Comparison of ENCODE assay signal across 13 cellular contexts in genomic region chr2:6069354-6069753, GRCh38.
A peak's percentile ranks its signal among the peaks of the same experiment; 100 is the strongest.
DNase-seq lines count a peak whose midpoint lies in the region; ATAC-seq and TF ChIP-seq lines count a peak whose summit lies in the region.
"Had no signal": no experiment of that assay in that cellular context is flagged by ENCODE, and none has a peak within 500 bp of the region (broad histone marks: within the 10 kb centered on the region; RNA-seq: fewer than 3 reads in every experiment).

No MANE protein-coding gene starts in this region.

- H3K9me3 ChIP-seq in iPS-20b (ENCODE audit: insufficient read depth, low read depth, low read length) (no peaks in the 10 kb centered on the region), Peyer's patch (no peaks in the 10 kb centered on the region)

- no peak overlapping the region for H3K27ac ChIP-seq in iPS-20b (ENCODE audit: low read length)
- no peak overlapping the region for H3K27ac ChIP-seq in Peyer's patch

- H3K36me3 ChIP-seq in iPS-20b (ENCODE audit: insufficient read depth, low read depth, low read length) (no peaks in the 10 kb centered on the region), Peyer's patch (no peaks in the 10 kb centered on the region)

- peaks cover 43% of the 10 kb centered on the region; the same call in 1 of the 2 replicates for H3K4me1 ChIP-seq in iPS-20b (ENCODE audit: insufficient read depth, low read length)
- peaks cover 0 to 7% (median 0%) of the 10 kb centered on the region in 4 donors for H3K4me1 ChIP-seq in Peyer's patch

- no peak for ATAC-seq in left colon
- ATAC-seq: activated CD4-positive, CD25-positive, alpha-beta regulatory T cell treated with anti-CD3 and anti-CD28 coated beads, Interleukin-2, amount 50 U/mL, for 24 hours; stimulated activated memory B cell treated with anti-CD40 and anti-IgM and Interleukin-4, amounts not matched to agents 10 μg/mL and 1 μg/mL and 100 μg/mL, for 72 hours had no signal

- DNase-seq in DMS53 treated with DMSO at 0.1 percent for 48 hours (lab: John Stamatoyannopoulos, UW; ENCODE audit: unreplicated experiment) (peak; percentile 36), NCI-H1694 (lab: John Stamatoyannopoulos, UW) (peak; percentile 85), NCI-H748 treated with DMSO at 0.1 percent for 48 hours (lab: John Stamatoyannopoulos, UW) (peak; percentile 55), left colon (no peak), SKM-1 (lab: John Stamatoyannopoulos, UW; ENCODE audit: unreplicated experiment) (no peak), Peyer's patch (no peak), Kasumi-1 (lab: John Stamatoyannopoulos, UW) (no peak)
- DNase-seq: amniotic stem cell; KG1; stimulated activated CD4-positive, alpha-beta T cell treated with anti-CD3 and anti-CD28 coated beads, Interleukin-4, amount 100 ng/mL, for 24 hours had no signal

- H3K9ac ChIP-seq in iPS-20b (ENCODE audit: low read depth, low read length): no peak overlapping the region

- H3K4me3 ChIP-seq in iPS-20b (ENCODE audit: low read length): peak overlapping the region; percentile 29; the same call in 1 of the 2 replicates
- H3K4me3 ChIP-seq in Peyer's patch: no peak overlapping the region

- intact Hi-C loops in left colon (cut with DNase I, micrococcal nuclease): no loop called here

- no peaks in the 10 kb centered on the region for H3K27me3 ChIP-seq in iPS-20b (ENCODE audit: insufficient read depth, low read length)
- no peaks in the 10 kb centered on the region for H3K27me3 ChIP-seq in Peyer's patch

- no peak for TF ChIP-seq POLR2A in Peyer's patch (IDR thresholded peaks at IDR 0.05)

- TF ChIP-seq CTCF in Peyer's patch (IDR thresholded peaks at IDR 0.05): no peak

Comparison
In these comparisons a context has a peak if more than half of its experiments do, and no peak if none do; other contexts are left out.
1. DNase-seq: peak in DMS53 treated with DMSO at 0.1 percent for 48 hours (single experiment), NCI-H1694 (single experiment) and NCI-H748 treated with DMSO at 0.1 percent for 48 hours (single experiment); none in left colon (0 of 2), SKM-1 (single experiment), Peyer's patch (0 of 3) and Kasumi-1 (0 of 2).